In genomic region chr6:45689926-45690615, GRCh38 we compare ENCODE assay signal across 19 cellular contexts.
DNase-seq lines count a peak whose midpoint lies in the region; ATAC-seq and TF ChIP-seq lines count a peak whose summit lies in the region.
"Had no signal": no experiment of that assay in that cellular context is flagged by ENCODE, and none has a peak within 500 bp of the region (broad histone marks: within the 10 kb centered on the region; RNA-seq: fewer than 3 reads in every experiment).

No MANE protein-coding gene starts in this region.

- H3K27ac ChIP-seq in GM23338 (ENCODE audit: low read depth) = no peak overlapping the region
- H3K27ac ChIP-seq: GM23248, RWPE1 had no signal

- H3K4me3 Mint-ChIP-seq in GM23338 = no peak overlapping the region
- no peak overlapping the region for H3K4me3 Mint-ChIP-seq in activated naive CD8-positive, alpha-beta T cell treated with anti-CD3 and anti-CD28 coated beads for 36 hours
- H3K4me3 Mint-ChIP-seq: CD4-positive, CD25-positive, alpha-beta regulatory T cell had no signal

- H3K27ac Mint-ChIP-seq in GM23338 = no peak overlapping the region
- no peak overlapping the region for H3K27ac Mint-ChIP-seq in activated naive CD8-positive, alpha-beta T cell treated with anti-CD3 and anti-CD28 coated beads for 36 hours
- H3K27ac Mint-ChIP-seq: CD4-positive, CD25-positive, alpha-beta regulatory T cell; IgD-negative memory B cell had no signal

- H3K4me2 ChIP-seq in GM23338 = no peak overlapping the region
- H3K4me2 ChIP-seq: SK-N-SH had no signal

- H3K4me1 ChIP-seq in GM23338 (ENCODE audit: insufficient read depth) = no peaks in the 10 kb centered on the region

- no peak overlapping the region for H3K4me3 ChIP-seq in GM23338
- H3K4me3 ChIP-seq: GM23248, MG63 had no signal

- H3K27me3 ChIP-seq in GM23338 (ENCODE audit: insufficient read depth) = no peaks in the 10 kb centered on the region
- H3K27me3 ChIP-seq: MG63 had no signal

- H4K20me1 ChIP-seq in GM23338 (replicated peaks; ENCODE audit: insufficient read depth) = no peaks in the 10 kb centered on the region

- no peaks in the 10 kb centered on the region for H3K36me3 Mint-ChIP-seq in GM23338 (ENCODE audit: low read depth)
- no peaks in the 10 kb centered on the region for H3K36me3 Mint-ChIP-seq in activated naive CD8-positive, alpha-beta T cell treated with anti-CD3 and anti-CD28 coated beads for 36 hours

- no peaks in the 10 kb centered on the region for H3K79me2 ChIP-seq in GM23338 (replicated peaks; ENCODE audit: insufficient read depth)

- no peak for TF ChIP-seq CTCF in GM23338 (conservative IDR thresholded peaks at IDR 0.05; ENCODE audit: low read depth in 2 of 2)

- DNase-seq in GM23338 (ENCODE audit: low spot score) = no peak
- peak; percentile 60 for DNase-seq in NCI-H226
- peak; percentile 65 for DNase-seq in glomerular visceral epithelial cell (ENCODE audit: extremely low spot score)
- DNase-seq in renal cortical epithelial cell (ENCODE audit: low read depth) = peak; percentile 59
- DNase-seq in activated naive CD8-positive, alpha-beta T cell treated with anti-CD3 and anti-CD28 coated beads for 36 hours = no peak
- no peak for DNase-seq in DMS79 (lab: John Stamatoyannopoulos, UW)
- DNase-seq: CD4-positive, CD25-positive, alpha-beta regulatory T cell; MG63; NCI-H1417; NCI-H187 treated with DMSO at 0.1 percent for 48 hours; NCI-H510A; NCI-H748 treated with DMSO at 0.1 percent for 48 hours; SIG-M5; SK-N-SH had no signal

- H3K9me3 Mint-ChIP-seq in GM23338 = no peaks in the 10 kb centered on the region; the same call in 1 of the 3 replicates
- H3K9me3 Mint-ChIP-seq in activated naive CD8-positive, alpha-beta T cell treated with anti-CD3 and anti-CD28 coated beads for 36 hours = no peaks in the 10 kb centered on the region

- H3K36me3 ChIP-seq in GM23338 (ENCODE audit: insufficient read depth) = no peaks in the 10 kb centered on the region
- H3K36me3 ChIP-seq: MG63 had no signal

- no peaks in the 10 kb centered on the region for H3F3A ChIP-seq in GM23338 (replicated peaks; ENCODE audit: low read depth)

- 0 out of 2 replicates have a peak overlapping the region, but pooled peaks have one; percentile 38 for H2AFZ ChIP-seq in GM23338
- H2AFZ ChIP-seq: GM23248 had no signal

- no peak for ATAC-seq in GM23338
- ATAC-seq in GM19397 (IDR thresholded peaks at IDR 0.05; ENCODE audit: unreplicated experiment) = no peak
- ATAC-seq: HCT116 had no signal

- 0 out of 2 replicates have a peak, but pooled peaks cover 7% of the 10 kb centered on the region for H3K9me2 ChIP-seq in GM23338 (ENCODE audit: insufficient read depth)
- H3K9me2 ChIP-seq: SK-N-SH had no signal

- H3K4me1 Mint-ChIP-seq in GM23338 = no peaks in the 10 kb centered on the region
- H3K4me1 Mint-ChIP-seq in activated naive CD8-positive, alpha-beta T cell treated with anti-CD3 and anti-CD28 coated beads for 36 hours = peaks cover 2% of the 10 kb centered on the region

- peaks cover 6% of the 10 kb centered on the region for H3K27me3 Mint-ChIP-seq in GM23338 (ENCODE audit: insufficient read depth, low read depth, poor library complexity)
- no peaks in the 10 kb centered on the region for H3K27me3 Mint-ChIP-seq in activated naive CD8-positive, alpha-beta T cell treated with anti-CD3 and anti-CD28 coated beads for 36 hours
- H3K27me3 Mint-ChIP-seq: CD4-positive, CD25-positive, alpha-beta regulatory T cell had no signal

TF ChIP-seq in GM23338, 12 proteins besides CTCF, POLR2A, EP300 and RAD21 (continues in another document):
- TF ChIP-seq, protein P1, sequence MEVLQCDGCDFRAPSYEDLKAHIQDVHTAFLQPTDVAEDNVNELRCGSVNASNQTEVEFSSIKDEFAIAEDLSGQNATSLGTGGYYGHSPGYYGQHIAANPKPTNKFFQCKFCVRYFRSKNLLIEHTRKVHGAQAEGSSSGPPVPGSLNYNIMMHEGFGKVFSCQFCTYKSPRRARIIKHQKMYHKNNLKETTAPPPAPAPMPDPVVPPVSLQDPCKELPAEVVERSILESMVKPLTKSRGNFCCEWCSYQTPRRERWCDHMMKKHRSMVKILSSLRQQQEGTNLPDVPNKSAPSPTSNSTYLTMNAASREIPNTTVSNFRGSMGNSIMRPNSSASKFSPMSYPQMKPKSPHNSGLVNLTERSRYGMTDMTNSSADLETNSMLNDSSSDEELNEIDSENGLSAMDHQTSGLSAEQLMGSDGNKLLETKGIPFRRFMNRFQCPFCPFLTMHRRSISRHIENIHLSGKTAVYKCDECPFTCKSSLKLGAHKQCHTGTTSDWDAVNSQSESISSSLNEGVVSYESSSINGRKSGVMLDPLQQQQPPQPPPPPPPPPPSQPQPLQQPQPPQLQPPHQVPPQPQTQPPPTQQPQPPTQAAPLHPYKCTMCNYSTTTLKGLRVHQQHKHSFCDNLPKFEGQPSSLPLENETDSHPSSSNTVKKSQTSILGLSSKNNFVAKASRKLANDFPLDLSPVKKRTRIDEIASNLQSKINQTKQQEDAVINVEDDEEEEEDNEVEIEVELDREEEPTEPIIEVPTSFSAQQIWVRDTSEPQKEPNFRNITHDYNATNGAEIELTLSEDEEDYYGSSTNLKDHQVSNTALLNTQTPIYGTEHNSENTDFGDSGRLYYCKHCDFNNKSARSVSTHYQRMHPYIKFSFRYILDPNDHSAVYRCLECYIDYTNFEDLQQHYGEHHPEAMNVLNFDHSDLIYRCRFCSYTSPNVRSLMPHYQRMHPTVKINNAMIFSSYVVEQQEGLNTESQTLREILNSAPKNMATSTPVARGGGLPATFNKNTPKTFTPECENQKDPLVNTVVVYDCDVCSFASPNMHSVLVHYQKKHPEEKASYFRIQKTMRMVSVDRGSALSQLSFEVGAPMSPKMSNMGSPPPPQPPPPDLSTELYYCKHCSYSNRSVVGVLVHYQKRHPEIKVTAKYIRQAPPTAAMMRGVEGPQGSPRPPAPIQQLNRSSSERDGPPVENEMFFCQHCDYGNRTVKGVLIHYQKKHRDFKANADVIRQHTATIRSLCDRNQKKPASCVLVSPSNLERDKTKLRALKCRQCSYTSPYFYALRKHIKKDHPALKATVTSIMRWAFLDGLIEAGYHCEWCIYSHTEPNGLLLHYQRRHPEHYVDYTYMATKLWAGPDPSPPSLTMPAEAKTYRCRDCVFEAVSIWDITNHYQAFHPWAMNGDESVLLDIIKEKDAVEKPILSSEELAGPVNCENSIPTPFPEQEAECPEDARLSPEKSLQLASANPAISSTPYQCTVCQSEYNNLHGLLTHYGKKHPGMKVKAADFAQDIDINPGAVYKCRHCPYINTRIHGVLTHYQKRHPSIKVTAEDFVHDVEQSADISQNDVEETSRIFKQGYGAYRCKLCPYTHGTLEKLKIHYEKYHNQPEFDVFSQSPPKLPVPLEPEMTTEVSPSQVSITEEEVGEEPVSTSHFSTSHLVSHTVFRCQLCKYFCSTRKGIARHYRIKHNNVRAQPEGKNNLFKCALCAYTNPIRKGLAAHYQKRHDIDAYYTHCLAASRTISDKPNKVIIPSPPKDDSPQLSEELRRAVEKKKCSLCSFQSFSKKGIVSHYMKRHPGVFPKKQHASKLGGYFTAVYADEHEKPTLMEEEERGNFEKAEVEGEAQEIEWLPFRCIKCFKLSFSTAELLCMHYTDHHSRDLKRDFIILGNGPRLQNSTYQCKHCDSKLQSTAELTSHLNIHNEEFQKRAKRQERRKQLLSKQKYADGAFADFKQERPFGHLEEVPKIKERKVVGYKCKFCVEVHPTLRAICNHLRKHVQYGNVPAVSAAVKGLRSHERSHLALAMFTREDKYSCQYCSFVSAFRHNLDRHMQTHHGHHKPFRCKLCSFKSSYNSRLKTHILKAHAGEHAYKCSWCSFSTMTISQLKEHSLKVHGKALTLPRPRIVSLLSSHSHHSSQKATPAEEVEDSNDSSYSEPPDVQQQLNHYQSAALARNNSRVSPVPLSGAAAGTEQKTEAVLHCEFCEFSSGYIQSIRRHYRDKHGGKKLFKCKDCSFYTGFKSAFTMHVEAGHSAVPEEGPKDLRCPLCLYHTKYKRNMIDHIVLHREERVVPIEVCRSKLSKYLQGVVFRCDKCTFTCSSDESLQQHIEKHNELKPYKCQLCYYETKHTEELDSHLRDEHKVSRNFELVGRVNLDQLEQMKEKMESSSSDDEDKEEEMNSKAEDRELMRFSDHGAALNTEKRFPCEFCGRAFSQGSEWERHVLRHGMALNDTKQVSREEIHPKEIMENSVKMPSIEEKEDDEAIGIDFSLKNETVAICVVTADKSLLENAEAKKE (CRISPR knock-in tag; IDR thresholded peaks at IDR 0.05) = no peak
- TF ChIP-seq, protein P2, sequence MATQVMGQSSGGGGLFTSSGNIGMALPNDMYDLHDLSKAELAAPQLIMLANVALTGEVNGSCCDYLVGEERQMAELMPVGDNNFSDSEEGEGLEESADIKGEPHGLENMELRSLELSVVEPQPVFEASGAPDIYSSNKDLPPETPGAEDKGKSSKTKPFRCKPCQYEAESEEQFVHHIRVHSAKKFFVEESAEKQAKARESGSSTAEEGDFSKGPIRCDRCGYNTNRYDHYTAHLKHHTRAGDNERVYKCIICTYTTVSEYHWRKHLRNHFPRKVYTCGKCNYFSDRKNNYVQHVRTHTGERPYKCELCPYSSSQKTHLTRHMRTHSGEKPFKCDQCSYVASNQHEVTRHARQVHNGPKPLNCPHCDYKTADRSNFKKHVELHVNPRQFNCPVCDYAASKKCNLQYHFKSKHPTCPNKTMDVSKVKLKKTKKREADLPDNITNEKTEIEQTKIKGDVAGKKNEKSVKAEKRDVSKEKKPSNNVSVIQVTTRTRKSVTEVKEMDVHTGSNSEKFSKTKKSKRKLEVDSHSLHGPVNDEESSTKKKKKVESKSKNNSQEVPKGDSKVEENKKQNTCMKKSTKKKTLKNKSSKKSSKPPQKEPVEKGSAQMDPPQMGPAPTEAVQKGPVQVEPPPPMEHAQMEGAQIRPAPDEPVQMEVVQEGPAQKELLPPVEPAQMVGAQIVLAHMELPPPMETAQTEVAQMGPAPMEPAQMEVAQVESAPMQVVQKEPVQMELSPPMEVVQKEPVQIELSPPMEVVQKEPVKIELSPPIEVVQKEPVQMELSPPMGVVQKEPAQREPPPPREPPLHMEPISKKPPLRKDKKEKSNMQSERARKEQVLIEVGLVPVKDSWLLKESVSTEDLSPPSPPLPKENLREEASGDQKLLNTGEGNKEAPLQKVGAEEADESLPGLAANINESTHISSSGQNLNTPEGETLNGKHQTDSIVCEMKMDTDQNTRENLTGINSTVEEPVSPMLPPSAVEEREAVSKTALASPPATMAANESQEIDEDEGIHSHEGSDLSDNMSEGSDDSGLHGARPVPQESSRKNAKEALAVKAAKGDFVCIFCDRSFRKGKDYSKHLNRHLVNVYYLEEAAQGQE (IDR thresholded peaks at IDR 0.05; ENCODE audit: unreplicated experiment) = no peak
- TF ChIP-seq, protein P3, sequence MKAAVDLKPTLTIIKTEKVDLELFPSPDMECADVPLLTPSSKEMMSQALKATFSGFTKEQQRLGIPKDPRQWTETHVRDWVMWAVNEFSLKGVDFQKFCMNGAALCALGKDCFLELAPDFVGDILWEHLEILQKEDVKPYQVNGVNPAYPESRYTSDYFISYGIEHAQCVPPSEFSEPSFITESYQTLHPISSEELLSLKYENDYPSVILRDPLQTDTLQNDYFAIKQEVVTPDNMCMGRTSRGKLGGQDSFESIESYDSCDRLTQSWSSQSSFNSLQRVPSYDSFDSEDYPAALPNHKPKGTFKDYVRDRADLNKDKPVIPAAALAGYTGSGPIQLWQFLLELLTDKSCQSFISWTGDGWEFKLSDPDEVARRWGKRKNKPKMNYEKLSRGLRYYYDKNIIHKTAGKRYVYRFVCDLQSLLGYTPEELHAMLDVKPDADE (IDR thresholded peaks at IDR 0.05) = no peak
- no peak for TF ChIP-seq ZNF331 (CRISPR knock-in tag; IDR thresholded peaks at IDR 0.05; ENCODE audit: low read depth)

Comparison
In these comparisons a context has a peak if more than half of its experiments do, and no peak if none do; other contexts are left out.
1. DNase-seq: peak in NCI-H226 (single experiment), glomerular visceral epithelial cell (single experiment) and renal cortical epithelial cell (single experiment); none in GM23338 (single experiment), activated naive CD8-positive, alpha-beta T cell treated with anti-CD3 and anti-CD28 coated beads for 36 hours (single experiment) and DMS79 (single experiment).